In genomic region chr12:75809745-75810144, GRCh38 we compare ENCODE assay signal across 27 cellular contexts.
"Had no signal": no experiment of that assay in that cellular context is flagged by ENCODE, and none has a peak within 500 bp of the region (broad histone marks: within the 10 kb centered on the region; RNA-seq: fewer than 3 reads in every experiment).

No MANE protein-coding gene starts in this region.

- H3K9me3 ChIP-seq: esophagus squamous epithelium, gastrocnemius medialis, left lung, sigmoid colon, transverse colon had no signal

- DNase-seq: activated CD4-positive, alpha-beta T cell treated with anti-CD3 and anti-CD28 coated beads for 4 hours; activated CD4-positive, alpha-beta T cell treated with anti-CD3 and anti-CD28 coated beads, Interleukin-2, amount 50 U/mL, for 48 hours; activated CD4-positive, CD25-positive, alpha-beta regulatory T cell; activated CD8-positive, alpha-beta memory T cell treated with anti-CD3 and anti-CD28 coated beads, Interleukin-2, amount 50 U/mL, for 48 hours; activated effector memory CD4-positive, alpha-beta T cell treated with anti-CD3 and anti-CD28 coated beads, Interleukin-2, amount 50 U/mL, for 16 hours; activated naive CD4-positive, alpha-beta T cell treated with anti-CD3 and anti-CD28 coated beads, Interleukin-2, amount 10 ng/mL, durations not matched to agents 7 days and 5 days; activated T-cell treated with anti-CD3 and anti-CD28 coated beads, Interleukin-2, amount 50 U/mL, for 48 hours; amygdala; cortex of kidney; endodermal cell; esophagus squamous epithelium; gastrocnemius medialis; hippocampal formation; kidney glomerular epithelial cell; left lung; midbrain; natural killer cell; retina; sigmoid colon; stimulated activated CD4-positive, alpha-beta T cell treated with anti-CD3 and anti-CD28 coated beads, Interleukin-15, amount 100 ng/mL, for 24 hours; T-helper 9 cell; transverse colon had no signal

- H3K4me3 ChIP-seq: cardiac muscle cell, esophagus squamous epithelium, gastrocnemius medialis, left lung, lung, sigmoid colon, smooth muscle cell, transverse colon had no signal

- H3K27ac ChIP-seq: cardiac muscle cell, esophagus squamous epithelium, gastrocnemius medialis, left lung, sigmoid colon, transverse colon had no signal

- H3K36me3 ChIP-seq: cardiac muscle cell, esophagus squamous epithelium, gastrocnemius medialis, left lung, sigmoid colon, transverse colon had no signal

- ATAC-seq: gastrocnemius medialis; left lung; natural killer cell; stimulated activated memory B cell treated with anti-CD40 and anti-IgM and Interleukin-4, amounts not matched to agents 10 μg/mL and 1 μg/mL and 100 μg/mL, for 72 hours had no signal

- H3K4me1 Mint-ChIP-seq: activated naive CD4-positive, alpha-beta T cell treated with anti-CD3 and anti-CD28 coated beads, Interleukin-2, amount 10 ng/mL, durations not matched to agents 7 days and 5 days; natural killer cell had no signal

- H3K9me3 Mint-ChIP-seq: activated naive CD4-positive, alpha-beta T cell treated with anti-CD3 and anti-CD28 coated beads, Interleukin-2, amount 10 ng/mL, durations not matched to agents 7 days and 5 days; natural killer cell had no signal

- H3K27me3 ChIP-seq: cardiac muscle cell, esophagus squamous epithelium, gastrocnemius medialis, left lung, sigmoid colon, transverse colon had no signal

- FAIRE-seq: urothelium cell line had no signal

- H3K27ac Mint-ChIP-seq: activated naive CD4-positive, alpha-beta T cell treated with anti-CD3 and anti-CD28 coated beads, Interleukin-2, amount 10 ng/mL, durations not matched to agents 7 days and 5 days; endodermal cell; natural killer cell; stimulated activated memory B cell treated with anti-CD40 and anti-IgM and Interleukin-4, amounts not matched to agents 10 μg/mL and 1 μg/mL and 100 μg/mL, for 72 hours had no signal

- H3K27me3 Mint-ChIP-seq: activated naive CD4-positive, alpha-beta T cell treated with anti-CD3 and anti-CD28 coated beads, Interleukin-2, amount 10 ng/mL, durations not matched to agents 7 days and 5 days had no signal

- H3K4me2 ChIP-seq: smooth muscle cell had no signal

- H3K4me3 Mint-ChIP-seq: activated naive CD4-positive, alpha-beta T cell treated with anti-CD3 and anti-CD28 coated beads, Interleukin-2, amount 10 ng/mL, durations not matched to agents 7 days and 5 days; endodermal cell; natural killer cell; stimulated activated memory B cell treated with anti-CD40 and anti-IgM and Interleukin-4, amounts not matched to agents 10 μg/mL and 1 μg/mL and 100 μg/mL, for 72 hours had no signal

- H3K4me1 ChIP-seq: gastrocnemius medialis, left lung had no signal

- H3K36me3 Mint-ChIP-seq: activated naive CD4-positive, alpha-beta T cell treated with anti-CD3 and anti-CD28 coated beads, Interleukin-2, amount 10 ng/mL, durations not matched to agents 7 days and 5 days; natural killer cell; stimulated activated memory B cell treated with anti-CD40 and anti-IgM and Interleukin-4, amounts not matched to agents 10 μg/mL and 1 μg/mL and 100 μg/mL, for 72 hours had no signal
